8 cellular contexts compared by ENCODE assay signal in the genomic region with DNA sequence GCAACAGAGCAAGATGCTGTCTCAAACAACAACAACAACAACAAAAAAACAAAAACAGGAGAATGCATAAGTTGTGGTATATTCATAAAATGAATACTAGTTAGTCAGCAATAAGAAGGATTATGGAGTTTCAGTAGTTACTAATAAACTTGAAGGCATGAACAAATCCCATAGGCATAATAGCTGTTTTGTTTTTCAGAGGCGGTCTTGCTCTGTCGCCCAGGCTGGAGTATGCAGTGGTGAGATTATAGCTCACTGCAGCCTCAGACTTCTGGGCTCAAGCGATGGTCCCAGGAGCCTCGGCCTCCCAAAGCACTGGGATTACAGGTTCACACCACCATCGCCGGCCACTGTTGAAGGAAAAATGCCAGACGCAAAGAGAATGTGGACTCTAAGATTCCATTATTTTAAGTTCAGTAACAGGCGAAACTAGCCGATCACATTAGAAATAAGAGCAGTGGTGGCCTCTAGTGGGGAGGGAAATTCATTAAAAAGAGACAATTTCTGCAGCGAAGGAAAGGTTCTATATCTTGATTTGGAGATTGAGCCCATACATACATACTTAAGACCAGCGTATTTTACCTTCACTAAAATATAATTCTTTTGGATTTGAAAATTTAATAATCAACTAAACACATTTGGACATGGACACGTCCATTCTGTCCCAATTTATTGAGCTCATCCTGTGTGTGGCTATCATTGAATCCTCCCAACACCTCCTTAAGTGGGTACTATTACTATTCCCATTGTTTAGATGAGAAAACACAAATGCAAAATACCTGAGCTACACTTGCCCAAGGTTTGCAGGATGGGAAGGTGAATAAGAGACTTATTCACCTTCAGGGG. TPM values are rescaled to one million over a fixed set of nuclear protein-coding genes. Genes with fewer than 3 reads are reported as not detected.
DNase-seq lines count a peak whose midpoint lies in the region; ATAC-seq and FAIRE-seq lines count a peak whose summit lies in the region.

No MANE protein-coding gene starts in this region.

- DNase-seq in HUDEP-2 (lab: John Stamatoyannopoulos, UW; ENCODE audit: unreplicated experiment in 76 of 76) (peak in 39 of 76 experiments; percentile 4 to 63 (median 31)), RPMI7951 (ENCODE audit: low read depth) (peak; percentile 69), adipocyte (ENCODE audit: low read depth) (peak; percentile 82), Right ventricle myocardium superior (no peak), pons (ENCODE audit: low spot score) (peak; percentile 94), NK-92 (lab: John Stamatoyannopoulos, UW; ENCODE audit: unreplicated experiment) (no peak)

- peak; percentile 67 for ATAC-seq in Right ventricle myocardium superior (ENCODE audit: poor library complexity)
- no peak for ATAC-seq in HG03139 (IDR thresholded peaks at IDR 0.05; ENCODE audit: unreplicated experiment)

- FAIRE-seq in G401.6 (lab: Jason Lieb, UNC) = peak; percentile 76

- no peaks in the 10 kb centered on the region for H3K27me3 ChIP-seq in adipocyte (replicated peaks; ENCODE audit: control insufficient read depth, insufficient read depth, low read length)

- H3K9me3 ChIP-seq in adipocyte (ENCODE audit: control insufficient read depth, low read length) = no peaks in the 10 kb centered on the region

- peaks cover 10% of the 10 kb centered on the region for H3K4me1 ChIP-seq in adipocyte (ENCODE audit: control insufficient read depth, insufficient read depth, low read length)

- H3K9ac ChIP-seq in adipocyte (ENCODE audit: low read length) = peak overlapping the region; percentile 75

- H3K36me3 ChIP-seq in adipocyte (ENCODE audit: control insufficient read depth, insufficient read depth, low read length, severe bottlenecking) = no peaks in the 10 kb centered on the region

- intact Hi-C loops in Right ventricle myocardium superior (cut with DNase I) = loop anchor here (5.0 kb wide), 1 partner anchor 360 kb away; no protein-coding TSS in a partner anchor

- H3K4me3 ChIP-seq in adipocyte (ENCODE audit: low read length) = peak overlapping the region; percentile 83

RNA-seq across cellular contexts. Expression of a gene that starts 27.4 kb away (rescaled TPM):
- total RNA-seq in RPMI7951 (2014; rRNA removed; shearing (Covaris generic)) = 9.4 and 16.0 TPM in 2 replicates
- 40.7 TPM for total RNA-seq in Right ventricle myocardium superior

RNA-seq across cellular contexts. Expression of a gene that starts 32.6 kb away (rescaled TPM):
- 0.24 and 0.29 TPM in 2 replicates for total RNA-seq in RPMI7951 (2014; rRNA removed; shearing (Covaris generic))
- total RNA-seq in Right ventricle myocardium superior = 2.7 TPM

Comparison
In these comparisons a context has a peak if more than half of its experiments do, and no peak if none do; other contexts are left out.
1. DNase-seq: peak in HUDEP-2 (39 of 76), RPMI7951 (single experiment), adipocyte (single experiment) and pons (single experiment); none in Right ventricle myocardium superior (single experiment) and NK-92 (single experiment).